In the genomic region with DNA sequence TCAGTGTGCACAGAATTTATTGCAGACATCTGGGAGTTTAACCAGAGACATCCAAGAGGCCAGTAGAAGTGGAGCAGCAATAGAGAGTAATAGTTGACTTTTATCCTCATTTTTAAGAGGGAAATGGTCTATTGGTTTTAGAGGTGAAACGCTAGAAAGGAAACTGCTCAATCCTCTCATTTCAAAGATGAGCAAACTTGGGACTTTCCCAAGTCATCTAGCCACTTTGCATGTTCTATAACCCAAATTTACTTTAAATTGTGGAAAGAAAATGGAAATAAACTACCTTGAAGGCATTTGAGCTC, we compare ENCODE assay signal across 11 cellular contexts.
DNase-seq lines count a peak whose midpoint lies in the region; ATAC-seq lines count a peak whose summit lies in the region.
"Had no signal": no experiment of that assay in that cellular context is flagged by ENCODE, and none has a peak within 500 bp of the region (broad histone marks: within the 10 kb centered on the region; RNA-seq: fewer than 3 reads in every experiment).

No MANE protein-coding gene starts in this region.

- ATAC-seq in GM21576 (IDR thresholded peaks at IDR 0.05; ENCODE audit: unreplicated experiment) (peak; percentile 43), HG03354 (IDR thresholded peaks at IDR 0.05; ENCODE audit: poor library complexity, severe bottlenecking, unreplicated experiment) (peak; percentile 54)
- ATAC-seq in stimulated activated memory B cell treated with anti-CD40 and anti-IgM and Interleukin-4, amounts not matched to agents 10 μg/mL and 1 μg/mL and 100 μg/mL, for 72 hours, result peak; percentile 60

- no peak overlapping the region for H3K4me3 Mint-ChIP-seq in activated CD4-positive, alpha-beta T cell treated with anti-CD3 and anti-CD28 coated beads, Interleukin-2, amount 10 ng/mL, durations not matched to agents 24 days and 14 days
- no peak overlapping the region for H3K4me3 Mint-ChIP-seq in stimulated activated memory B cell treated with anti-CD40 and anti-IgM and Interleukin-4, amounts not matched to agents 10 μg/mL and 1 μg/mL and 100 μg/mL, for 72 hours

- H3K4me1 Mint-ChIP-seq in activated CD4-positive, alpha-beta T cell treated with anti-CD3 and anti-CD28 coated beads, Interleukin-2, amount 10 ng/mL, durations not matched to agents 24 days and 14 days, result peaks cover 29% of the 10 kb centered on the region
- peaks cover 34% of the 10 kb centered on the region for H3K4me1 Mint-ChIP-seq in stimulated activated memory B cell treated with anti-CD40 and anti-IgM and Interleukin-4, amounts not matched to agents 10 μg/mL and 1 μg/mL and 100 μg/mL, for 72 hours

- H3K27ac Mint-ChIP-seq in activated CD4-positive, alpha-beta T cell treated with anti-CD3 and anti-CD28 coated beads, Interleukin-2, amount 10 ng/mL, durations not matched to agents 24 days and 14 days, result peak overlapping the region; percentile 71
- peak overlapping the region; percentile 3 for H3K27ac Mint-ChIP-seq in stimulated activated memory B cell treated with anti-CD40 and anti-IgM and Interleukin-4, amounts not matched to agents 10 μg/mL and 1 μg/mL and 100 μg/mL, for 72 hours

- H3K9me3 Mint-ChIP-seq in activated CD4-positive, alpha-beta T cell treated with anti-CD3 and anti-CD28 coated beads, Interleukin-2, amount 10 ng/mL, durations not matched to agents 24 days and 14 days, result peaks cover 3% of the 10 kb centered on the region
- H3K9me3 Mint-ChIP-seq in stimulated activated memory B cell treated with anti-CD40 and anti-IgM and Interleukin-4, amounts not matched to agents 10 μg/mL and 1 μg/mL and 100 μg/mL, for 72 hours, result no peaks in the 10 kb centered on the region

- DNase-seq in activated CD4-positive, alpha-beta T cell treated with anti-CD3 and anti-CD28 coated beads, Interleukin-2, amount 10 ng/mL, durations not matched to agents 24 days and 14 days, result no peak
- no peak for DNase-seq in activated CD4-positive, alpha-beta T cell treated with anti-CD3 and anti-CD28 coated beads, Interleukin-2, amount 50 U/mL, for 1 hour
- DNase-seq in COLO829 (ENCODE audit: low spot score), result no peak
- DNase-seq in dedifferentiated amniotic fluid mesenchymal stem cell (ENCODE audit: extremely low spot score), result no peak
- DNase-seq in epidermal melanocyte (ENCODE audit: insufficient read length, low spot score), result no peak
- DNase-seq: dermis blood vessel endothelial cell; SJCRH30; stimulated activated CD4-positive, alpha-beta T cell treated with anti-CD3 and anti-CD28 coated beads, Interleukin-4, amount 100 ng/mL, for 4 hours had no signal

- H3K36me3 Mint-ChIP-seq in activated CD4-positive, alpha-beta T cell treated with anti-CD3 and anti-CD28 coated beads, Interleukin-2, amount 10 ng/mL, durations not matched to agents 24 days and 14 days (ENCODE audit: low read depth), result peaks cover 18% of the 10 kb centered on the region
- peaks cover 29% of the 10 kb centered on the region for H3K36me3 Mint-ChIP-seq in stimulated activated memory B cell treated with anti-CD40 and anti-IgM and Interleukin-4, amounts not matched to agents 10 μg/mL and 1 μg/mL and 100 μg/mL, for 72 hours

- intact Hi-C loops in activated CD4-positive, alpha-beta T cell treated with anti-CD3 and anti-CD28 coated beads, Interleukin-2, amount 10 ng/mL, durations not matched to agents 24 days and 14 days (cut with micrococcal nuclease), result loop anchor here (1.0 to 10.0 kb wide), 10 partner anchors 27 to 784 kb away; no protein-coding TSS in a partner anchor

- no peaks in the 10 kb centered on the region for H3K27me3 Mint-ChIP-seq in activated CD4-positive, alpha-beta T cell treated with anti-CD3 and anti-CD28 coated beads, Interleukin-2, amount 10 ng/mL, durations not matched to agents 24 days and 14 days
- H3K27me3 Mint-ChIP-seq in stimulated activated memory B cell treated with anti-CD40 and anti-IgM and Interleukin-4, amounts not matched to agents 10 μg/mL and 1 μg/mL and 100 μg/mL, for 72 hours, result no peaks in the 10 kb centered on the region
